In the genomic region with DNA sequence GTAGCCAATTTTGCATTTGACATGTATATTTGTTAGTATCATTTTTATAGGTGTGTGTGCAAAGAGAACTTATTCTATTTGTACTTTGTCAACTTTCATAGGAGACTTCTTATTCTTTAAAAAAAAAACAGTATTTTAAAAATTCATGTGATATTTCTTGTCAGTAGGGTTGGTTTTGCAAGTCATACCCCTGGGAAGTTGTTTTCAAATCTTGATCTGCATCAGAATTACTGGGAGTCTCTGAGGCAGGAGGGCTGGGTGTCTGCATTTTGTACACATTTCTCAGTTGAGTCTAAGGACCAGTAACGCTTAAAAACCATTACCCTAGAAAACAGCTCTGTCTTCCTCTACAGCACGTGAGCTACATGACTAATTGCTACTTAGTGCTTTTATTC, we compare ENCODE assay signal across 15 cellular contexts.
DNase-seq lines count a peak whose midpoint lies in the region; ATAC-seq and TF ChIP-seq lines count a peak whose summit lies in the region.
"Had no signal": no experiment of that assay in that cellular context is flagged by ENCODE, and none has a peak within 500 bp of the region (broad histone marks: within the 10 kb centered on the region; RNA-seq: fewer than 3 reads in every experiment).

No MANE protein-coding gene starts in this region.

- 56% methylated on average over 2 of the region's 2 CpGs for WGBS in mammary epithelial cell (ENCODE audit: low coverage, missing lambda C conversion rate)

- no peaks in the 10 kb centered on the region for H4K20me1 ChIP-seq in GM23338 (replicated peaks; ENCODE audit: insufficient read depth)
- H4K20me1 ChIP-seq in OCI-LY3 (ENCODE audit: insufficient read depth, low read length), result no peaks in the 10 kb centered on the region
- H4K20me1 ChIP-seq in mammary epithelial cell (ENCODE audit: insufficient read depth, low read length), result no peaks in the 10 kb centered on the region

- H3K27me3 ChIP-seq in GM23338 (ENCODE audit: insufficient read depth) (no peaks in the 10 kb centered on the region), OCI-LY3 (ENCODE audit: low read depth, low read length) (no peaks in the 10 kb centered on the region; the same call in 1 of the 2 replicates), mammary epithelial cell (ENCODE audit: insufficient read depth, low read length) (no peaks in the 10 kb centered on the region), foreskin keratinocyte (no peaks in the 10 kb centered on the region)

- H2AFZ ChIP-seq in GM23338, result no peak overlapping the region
- H2AFZ ChIP-seq in OCI-LY3 (ENCODE audit: low read depth, low read length), result no peak overlapping the region
- H2AFZ ChIP-seq in mammary epithelial cell (ENCODE audit: low read depth, low read length), result peak overlapping the region; percentile 46
- H2AFZ ChIP-seq: GM23248 had no signal

- H3K4me1 Mint-ChIP-seq in GM23338, result peaks cover 17% of the 10 kb centered on the region
- H3K4me1 Mint-ChIP-seq: B cell, IgD-negative memory B cell had no signal

- DNase-seq in GM23338 (ENCODE audit: low spot score) (no peak), mammary epithelial cell (no peak), foreskin keratinocyte (no peak), COLO668 (lab: John Stamatoyannopoulos, UW; ENCODE audit: unreplicated experiment) (no peak)
- DNase-seq: C1 segment of cervical spinal cord; Caco-2; CD8-positive, alpha-beta T cell; GF-D8; GM23248; H7 had no signal

- H3K79me2 ChIP-seq in GM23338 (replicated peaks; ENCODE audit: insufficient read depth) (no peaks in the 10 kb centered on the region), OCI-LY3 (ENCODE audit: low read length) (no peaks in the 10 kb centered on the region), mammary epithelial cell (ENCODE audit: insufficient read depth, low read length) (peaks cover 5% of the 10 kb centered on the region)

- H3K9me3 Mint-ChIP-seq in GM23338, result no peaks in the 10 kb centered on the region
- H3K9me3 Mint-ChIP-seq: CD8-positive, alpha-beta T cell had no signal

- H3K9me2 ChIP-seq in GM23338 (ENCODE audit: insufficient read depth), result peaks cover 16% of the 10 kb centered on the region

- H3K9me3 ChIP-seq in OCI-LY3 (ENCODE audit: insufficient read depth, low read length) (no peaks in the 10 kb centered on the region), mammary epithelial cell (replicated peaks; ENCODE audit: insufficient read depth, low read length) (no peaks in the 10 kb centered on the region)
- H3K9me3 ChIP-seq: Caco-2 had no signal

- H3K27ac ChIP-seq in GM23338 (ENCODE audit: low read depth) (no peak overlapping the region), OCI-LY3 (ENCODE audit: low read length) (peak overlapping the region; percentile 60), mammary epithelial cell (ENCODE audit: insufficient read depth, low read depth, low read length) (peak overlapping the region; percentile 61), foreskin keratinocyte (no peak overlapping the region)
- H3K27ac ChIP-seq: GM23248 had no signal

- no peak overlapping the region for H3K4me3 Mint-ChIP-seq in GM23338
- H3K4me3 Mint-ChIP-seq: B cell; CD8-positive, alpha-beta T cell; IgD-negative memory B cell had no signal

- ATAC-seq in GM23338 (no peak), foreskin keratinocyte (peak; percentile 11), HG02642 (IDR thresholded peaks at IDR 0.05; ENCODE audit: poor library complexity, unreplicated experiment) (no peak), GM21515 (IDR thresholded peaks at IDR 0.05; ENCODE audit: unreplicated experiment) (no peak)
- ATAC-seq: CD8-positive, alpha-beta T cell had no signal

- H3K4me3 ChIP-seq in GM23338 (no peak overlapping the region), OCI-LY3 (ENCODE audit: low read length) (no peak overlapping the region), mammary epithelial cell (replicated peaks in 1 of 3; ENCODE audit: insufficient read depth in 1 of 3, low read depth in 2 of 3, low read length in 3 of 3) (peak overlapping the region; percentile 20 to 51 (median 49))
- H3K4me3 ChIP-seq: GM23248 had no signal

- H3K4me1 ChIP-seq in GM23338 (ENCODE audit: insufficient read depth), result peaks cover 11% of the 10 kb centered on the region
- peaks cover 31% of the 10 kb centered on the region for H3K4me1 ChIP-seq in OCI-LY3 (ENCODE audit: low read length)
- H3K4me1 ChIP-seq in mammary epithelial cell (ENCODE audit: insufficient read depth, low read length), result peaks cover 21% of the 10 kb centered on the region
- H3K4me1 ChIP-seq in foreskin keratinocyte, result peaks cover 18% of the 10 kb centered on the region
- H3K4me1 ChIP-seq: Caco-2 had no signal

- intact Hi-C loops in mammary epithelial cell (cut with micrococcal nuclease), result no loop called here

- H3F3A ChIP-seq in GM23338 (replicated peaks; ENCODE audit: low read depth), result no peaks in the 10 kb centered on the region

- BruUV-seq in mammary epithelial cell (replicated peaks; lab: Mats Ljungman, UMichigan), result TSS peak; percentile 85

- in situ Hi-C loops in mammary epithelial cell (cut with MboI; ENCODE audit: low sequenced_read_pairs in 2 of 2), result no loop called here

- H3K36me3 Mint-ChIP-seq in GM23338 (ENCODE audit: low read depth), result no peaks in the 10 kb centered on the region
- H3K36me3 Mint-ChIP-seq: CD8-positive, alpha-beta T cell had no signal

- H3K27me3 Mint-ChIP-seq in GM23338 (ENCODE audit: insufficient read depth, low read depth, poor library complexity), result peaks cover 2% of the 10 kb centered on the region

- CTCF ChIA-PET in mammary epithelial cell (lab: Charles Lee; ENCODE audit: low non-redundant PET), result interaction anchor here (0.6 kb wide), 1 partner anchor 18 kb away, joined by 15 read pairs; no protein-coding TSS in a partner anchor

- H3K9ac ChIP-seq in OCI-LY3 (ENCODE audit: low read length) (no peak overlapping the region), mammary epithelial cell (ENCODE audit: insufficient read depth, low read length) (peak overlapping the region; percentile 34)
- H3K9ac ChIP-seq: GM23248 had no signal

- H3K36me3 ChIP-seq in GM23338 (ENCODE audit: insufficient read depth), result no peaks in the 10 kb centered on the region
- H3K36me3 ChIP-seq in OCI-LY3 (replicated peaks; ENCODE audit: low read depth, low read length), result no peaks in the 10 kb centered on the region
- H3K36me3 ChIP-seq in mammary epithelial cell (ENCODE audit: insufficient read depth, low read length), result no peaks in the 10 kb centered on the region

- H3K27ac Mint-ChIP-seq in GM23338, result no peak overlapping the region
- H3K27ac Mint-ChIP-seq: B cell; CD8-positive, alpha-beta T cell; IgD-negative memory B cell had no signal

- TF ChIP-seq CTCF in GM23338 (conservative IDR thresholded peaks at IDR 0.05; ENCODE audit: low read depth in 2 of 2) (no peak), OCI-LY3 (IDR thresholded peaks at IDR 0.05; ENCODE audit: low read depth, low read length) (no peak), mammary epithelial cell (conservative IDR thresholded peaks at IDR 0.05 in 1 of 2, IDR thresholded peaks at IDR 0.05 in 1 of 2; ENCODE audit: extremely low read depth in 1 of 2, insufficient read depth in 1 of 2, low read depth in 1 of 2, low read length in 2 of 2) (no peak), foreskin keratinocyte (conservative IDR thresholded peaks at IDR 0.05) (no peak)

- H3K4me2 ChIP-seq in GM23338 (0 out of 2 replicates have a peak overlapping the region, but pooled peaks have one; percentile 2), OCI-LY3 (ENCODE audit: low read length) (peak overlapping the region; percentile 58), mammary epithelial cell (ENCODE audit: insufficient read depth, low read depth, low read length) (peak overlapping the region; percentile 72)

- dilution Hi-C loops in mammary epithelial cell (cut with HindIII; ENCODE audit: low sequenced_read_pairs), result no loop called here

TF ChIP-seq in GM23338, 12 proteins besides CTCF, POLR2A, EP300 and RAD21 (continues in another document):
- TF ChIP-seq EZH2phosphoT487 (IDR thresholded peaks at IDR 0.05; ENCODE audit: unreplicated experiment), result no peak

Comparison
In these comparisons a context has a peak if more than half of its experiments do, and no peak if none do; other contexts are left out.
1. H3K27ac ChIP-seq: peak in OCI-LY3 (single experiment) and mammary epithelial cell (single experiment); none in GM23338 (single experiment) and foreskin keratinocyte (single experiment).
2. H3K4me2 ChIP-seq: peak in every context shown above with its lines; median percentile 72 in mammary epithelial cell; 58 in OCI-LY3; 2 in GM23338.
3. H3K4me3 ChIP-seq: peak in mammary epithelial cell (3 of 3); none in GM23338 (single experiment) and OCI-LY3 (single experiment).